Comparison of ENCODE assay signal across 14 cellular contexts in genomic region chr20:12737497-12737896, GRCh38.
DNase-seq lines count a peak whose midpoint lies in the region; ATAC-seq and TF ChIP-seq lines count a peak whose summit lies in the region.
"Had no signal": no experiment of that assay in that cellular context is flagged by ENCODE, and none has a peak within 500 bp of the region (broad histone marks: within the 10 kb centered on the region; RNA-seq: fewer than 3 reads in every experiment).

No MANE protein-coding gene starts in this region.

- CTCF ChIA-PET in Calu3 (lab: Charles Lee): no interaction called here

- H3K4me3 ChIP-seq in ascending aorta: no peak overlapping the region
- H3K4me3 ChIP-seq in right cardiac atrium (ENCODE audit: low read length): no peak overlapping the region
- H3K4me3 ChIP-seq in aorta (ENCODE audit: low read length in 2 of 2): no peak overlapping the region
- H3K4me3 ChIP-seq: BLaER1 had no signal

- no peak overlapping the region for H3K4me3 Mint-ChIP-seq in Calu3 (ENCODE audit: low read depth, unreplicated experiment)
- H3K4me3 Mint-ChIP-seq: CD14-positive monocyte; CD4-positive, alpha-beta memory T cell; H9 had no signal

- WGBS in right cardiac atrium: 60% methylated on average over 4 of the region's 4 CpGs
- WGBS in aorta, 2 donors: 20 to 21% methylated on average over 4 of the region's 4 CpGs

- ATAC-seq in right cardiac atrium (peak; percentile 23 to 54), aorta (ENCODE audit: low FRiP score) (no peak), left colon (no peak)

- no peaks in the 10 kb centered on the region for H3K36me3 Mint-ChIP-seq in Calu3 (ENCODE audit: insufficient read depth, unreplicated experiment)
- H3K36me3 Mint-ChIP-seq: CD14-positive monocyte; CD4-positive, alpha-beta memory T cell had no signal

- H3K9me3 Mint-ChIP-seq in Calu3 (ENCODE audit: low read depth, unreplicated experiment): peaks cover 3% of the 10 kb centered on the region
- H3K9me3 Mint-ChIP-seq: H9 had no signal

- no peaks in the 10 kb centered on the region for H3K36me3 ChIP-seq in ascending aorta
- no peaks in the 10 kb centered on the region for H3K36me3 ChIP-seq in aorta (ENCODE audit: control insufficient read depth in 1 of 2, insufficient read depth in 2 of 2, low read length in 1 of 2)
- H3K36me3 ChIP-seq: BLaER1 had no signal

- no peaks in the 10 kb centered on the region for H3K4me1 Mint-ChIP-seq in Calu3 (ENCODE audit: low read depth, unreplicated experiment)
- H3K4me1 Mint-ChIP-seq: CD14-positive monocyte; CD4-positive, alpha-beta memory T cell; H9 had no signal

- no TSS peak for BruUV-seq in Calu3 (replicated peaks; lab: Mats Ljungman, UMichigan)

- no peak for DNase-seq in ascending aorta (ENCODE audit: low spot score in 2 of 2)
- no peak for DNase-seq in right cardiac atrium
- no peak for DNase-seq in aorta
- DNase-seq in left colon: no peak
- no peak for DNase-seq in Calu3
- DNase-seq: ACHN; CD4-positive, alpha-beta memory T cell; DMS79 treated with DMSO at 0.1 percent for 48 hours; GF-D8; H9; IMR-90 had no signal

- no peak overlapping the region for H3K27ac Mint-ChIP-seq in Calu3 (ENCODE audit: unreplicated experiment)
- H3K27ac Mint-ChIP-seq: CD14-positive monocyte; CD4-positive, alpha-beta memory T cell; H9 had no signal

- intact Hi-C loops in ascending aorta (cut with DNase I): no loop called here
- intact Hi-C loops in right cardiac atrium (cut with DNase I): no loop called here
- intact Hi-C loops in aorta (cut with DNase I): no loop called here
- intact Hi-C loops in left colon (cut with DNase I, micrococcal nuclease): no loop called here
- intact Hi-C loops in Calu3 (cut with micrococcal nuclease; ENCODE audit: unreplicated experiment): no loop called here

- peaks cover 28% of the 10 kb centered on the region for H3K27me3 Mint-ChIP-seq in Calu3 (ENCODE audit: unreplicated experiment)
- H3K27me3 Mint-ChIP-seq: CD4-positive, alpha-beta memory T cell had no signal

- TF ChIP-seq CTCF in ascending aorta (IDR thresholded peaks at IDR 0.05) (no peak), Calu3 (IDR thresholded peaks at IDR 0.05; ENCODE audit: unreplicated experiment) (no peak)

- H3K27me3 ChIP-seq in ascending aorta (no peaks in the 10 kb centered on the region), right cardiac atrium (ENCODE audit: control insufficient read depth, insufficient read depth) (no peaks in the 10 kb centered on the region), aorta (ENCODE audit: control insufficient read depth in 1 of 2, insufficient read depth in 2 of 2, low read length in 1 of 2) (no peaks in the 10 kb centered on the region)
- H3K27me3 ChIP-seq: BLaER1 had no signal

- H3K4me1 ChIP-seq in ascending aorta (peaks cover 9 to 25% of the 10 kb centered on the region in 2 donors), right cardiac atrium (ENCODE audit: control insufficient read depth, insufficient read depth, low read length) (peaks cover 1% of the 10 kb centered on the region), aorta (ENCODE audit: control insufficient read depth in 1 of 2, insufficient read depth in 2 of 2, low read length in 2 of 2) (peaks cover 5 to 13% of the 10 kb centered on the region in 2 donors)
- H3K4me1 ChIP-seq: BLaER1 had no signal

- H3K27ac ChIP-seq in ascending aorta (peak overlapping the region; percentile 94 to 96), cingulate gyrus (ENCODE audit: low read depth, low read length) (peak overlapping the region; percentile 54), right cardiac atrium (ENCODE audit: low read length) (peak overlapping the region; percentile 77), aorta (ENCODE audit: low read depth in 1 of 2, low read length in 2 of 2) (peak overlapping the region; percentile 98 to 100)
- H3K27ac ChIP-seq: BLaER1 had no signal

- H3K9me3 ChIP-seq in ascending aorta (no peaks in the 10 kb centered on the region), right cardiac atrium (ENCODE audit: control insufficient read depth, low read length) (no peaks in the 10 kb centered on the region), aorta (ENCODE audit: control insufficient read depth, low read length) (no peaks in the 10 kb centered on the region)
- H3K9me3 ChIP-seq: BLaER1 had no signal

Comparison
In these comparisons a context has a peak if more than half of its experiments do, and no peak if none do; other contexts are left out.
1. ATAC-seq: peak in right cardiac atrium (2 of 2); none in aorta (single experiment) and left colon (single experiment).
2. Peak in every context shown above with its lines, with median percentiles within 50 percentile points of each other: H3K27ac ChIP-seq.